ENCODE assay signal across 23 cellular contexts in the genomic region with DNA sequence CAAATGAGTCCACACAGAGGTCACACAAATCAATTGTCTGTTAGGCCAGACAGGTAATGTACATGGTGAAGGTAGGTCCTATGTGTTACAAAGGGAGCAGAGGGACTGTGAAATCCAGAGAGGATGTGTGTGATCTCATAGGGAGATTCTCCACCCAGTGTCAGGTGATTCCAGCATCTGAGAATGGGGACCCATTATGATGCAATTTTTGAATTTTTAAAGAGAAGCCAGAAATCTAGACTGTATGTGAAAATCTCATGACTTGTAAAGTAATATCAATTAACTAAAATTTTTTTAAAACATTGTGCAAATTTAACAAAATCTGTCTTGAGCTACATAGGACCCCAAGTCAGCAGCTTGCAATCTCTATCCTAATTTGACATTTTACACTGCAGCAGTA.
"Had no signal": no experiment of that assay in that cellular context is flagged by ENCODE, and none has a peak within 500 bp of the region (broad histone marks: within the 10 kb centered on the region; RNA-seq: fewer than 3 reads in every experiment).

No MANE protein-coding gene starts in this region.

- H3K4me3 ChIP-seq: MG63, SJCRH30 had no signal

- ATAC-seq: Panc1, PC-3, Right ventricle myocardium inferior had no signal

- H3K27me3 ChIP-seq: MG63, SJCRH30 had no signal

- H3K4me1 ChIP-seq: SJCRH30 had no signal

- H3K27ac ChIP-seq: HL-60, RWPE1, SJCRH30 had no signal

- H3K36me3 ChIP-seq: MG63, SJCRH30 had no signal

- DNase-seq: Karpas-422, KG1, MG63, NCI-H1092, NCI-H1105 treated with DMSO at 0.1 percent for 48 hours, NCI-H1417 treated with DMSO at 0.1 percent for 48 hours, NCI-H146, NCI-H1694 treated with DMSO at 0.1 percent for 48 hours, NCI-H1930, NCI-H2081, NCI-H2107, NCI-H2227 treated with DMSO at 0.1 percent for 48 hours, NCI-H524, NCI-H526 treated with DMSO at 0.1 percent for 48 hours, NCI-H774, PC-3, SHP77 treated with DMSO at 0.1 percent for 48 hours, SJCRH30, T-helper 1 cell had no signal

- H3K9me3 ChIP-seq: MG63, SJCRH30 had no signal
